ENCODE assay signal across 16 cellular contexts in the genomic region with DNA sequence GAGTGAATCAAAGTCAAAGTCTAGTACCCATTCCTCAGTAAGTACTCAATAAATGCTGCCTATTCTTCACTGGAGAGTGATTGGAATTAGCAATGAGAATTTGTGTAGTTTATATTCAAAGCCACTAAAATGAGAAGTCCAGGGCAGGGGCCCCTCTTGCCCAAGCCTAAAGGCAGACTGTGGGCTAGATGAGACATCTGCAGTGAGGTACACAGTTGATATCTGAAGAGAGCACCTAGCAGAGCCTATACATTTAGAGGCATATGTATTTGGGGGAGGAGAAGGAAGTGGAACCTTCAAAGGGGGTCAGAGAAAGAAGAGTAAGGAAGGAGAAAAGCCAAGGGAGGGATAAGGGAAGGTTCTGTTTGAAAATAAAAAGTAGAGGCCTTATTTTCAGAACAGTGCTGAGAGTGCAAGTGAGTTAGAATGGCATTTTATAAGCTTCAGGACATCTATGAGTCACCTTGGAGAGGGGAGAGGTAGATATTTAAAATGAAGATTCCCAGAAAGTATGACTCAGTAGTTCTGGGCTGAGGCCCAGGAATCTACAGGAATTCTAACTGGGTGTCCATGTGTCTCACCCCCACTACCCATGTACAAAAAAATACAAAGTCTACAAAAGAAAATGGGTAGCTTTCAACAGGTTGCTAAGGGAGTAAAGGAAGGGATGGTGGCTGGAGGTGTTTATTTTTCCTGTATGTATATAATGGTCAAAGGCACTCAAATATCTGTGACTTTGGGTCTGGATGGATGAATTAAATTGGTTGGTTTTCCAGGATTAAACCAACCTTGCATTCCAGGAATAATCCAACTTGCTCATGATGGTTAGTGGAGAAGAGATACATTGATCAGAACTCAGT.
A peak's percentile ranks its signal among the peaks of the same experiment; 100 is the strongest.
DNase-seq lines count a peak whose midpoint lies in the region; ATAC-seq and TF ChIP-seq lines count a peak whose summit lies in the region.
"Had no signal": no experiment of that assay in that cellular context is flagged by ENCODE, and none has a peak within 500 bp of the region (broad histone marks: within the 10 kb centered on the region; RNA-seq: fewer than 3 reads in every experiment).

No MANE protein-coding gene starts in this region.

- no peak overlapping the region for H3K27ac Mint-ChIP-seq in CD8-positive, alpha-beta T cell
- H3K27ac Mint-ChIP-seq: CD4-positive, CD25-positive, alpha-beta regulatory T cell; stimulated activated naive CD8-positive, alpha-beta T cell treated with anti-CD3 and anti-CD28 coated beads, Interleukin-15, amount 100 ng/mL, for 72 hours had no signal

- no peaks in the 10 kb centered on the region for H3K27me3 Mint-ChIP-seq in CD8-positive, alpha-beta T cell (ENCODE audit: low read depth)
- H3K27me3 Mint-ChIP-seq: CD4-positive, CD25-positive, alpha-beta regulatory T cell; stimulated activated naive CD8-positive, alpha-beta T cell treated with anti-CD3 and anti-CD28 coated beads, Interleukin-15, amount 100 ng/mL, for 72 hours had no signal

- no peak for ATAC-seq in CD8-positive, alpha-beta T cell
- no peak for ATAC-seq in GM19397 (IDR thresholded peaks at IDR 0.05; ENCODE audit: unreplicated experiment)
- ATAC-seq: activated T-cell treated with anti-CD3 and anti-CD28 coated beads, Interleukin-2, amount 50 U/mL, for 4 hours; body of pancreas; stimulated activated naive CD8-positive, alpha-beta T cell treated with anti-CD3 and anti-CD28 coated beads, Interleukin-15, amount 100 ng/mL, for 72 hours had no signal

- H3K4me3 Mint-ChIP-seq in CD8-positive, alpha-beta T cell, result no peak overlapping the region
- H3K4me3 Mint-ChIP-seq: activated T-cell treated with anti-CD3 and anti-CD28 coated beads, Interleukin-2, amount 50 U/mL, for 4 hours; CD4-positive, CD25-positive, alpha-beta regulatory T cell; stimulated activated naive CD8-positive, alpha-beta T cell treated with anti-CD3 and anti-CD28 coated beads, Interleukin-15, amount 100 ng/mL, for 72 hours had no signal

- in situ Hi-C loops in astrocyte of the cerebellum (cut with HindIII; ENCODE audit: low sequenced_read_pairs), result no loop called here

- H3K9me3 ChIP-seq in CD8-positive, alpha-beta T cell (ENCODE audit: low read length), result peaks cover 8% of the 10 kb centered on the region
- no peaks in the 10 kb centered on the region for H3K9me3 ChIP-seq in prostate gland

- H3K9me3 Mint-ChIP-seq in CD8-positive, alpha-beta T cell, result peaks cover 12% of the 10 kb centered on the region

- no peak for TF ChIP-seq POLR2A in prostate gland (IDR thresholded peaks at IDR 0.05)

- intact Hi-C loops in CD8-positive, alpha-beta T cell (cut with DNase I, micrococcal nuclease), result no loop called here
- intact Hi-C loops in prostate gland (cut with DNase I), result no loop called here

- no peaks in the 10 kb centered on the region for H3K4me1 Mint-ChIP-seq in CD8-positive, alpha-beta T cell (ENCODE audit: low read depth)
- H3K4me1 Mint-ChIP-seq: CD4-positive, CD25-positive, alpha-beta regulatory T cell; stimulated activated naive CD8-positive, alpha-beta T cell treated with anti-CD3 and anti-CD28 coated beads, Interleukin-15, amount 100 ng/mL, for 72 hours had no signal

- H3K36me3 ChIP-seq in CD8-positive, alpha-beta T cell (ENCODE audit: insufficient read depth, low read length), result no peaks in the 10 kb centered on the region
- H3K36me3 ChIP-seq in prostate gland, result no peaks in the 10 kb centered on the region

- H3K36me3 Mint-ChIP-seq in CD8-positive, alpha-beta T cell, result peaks cover 11% of the 10 kb centered on the region

- H3K4me1 ChIP-seq in CD8-positive, alpha-beta T cell (ENCODE audit: insufficient read depth, low read length), result no peaks in the 10 kb centered on the region
- no peaks in the 10 kb centered on the region for H3K4me1 ChIP-seq in prostate gland (replicated peaks)
- H3K4me1 ChIP-seq: body of pancreas had no signal

- H3K4me3 ChIP-seq in astrocyte of the cerebellum (ENCODE audit: low read depth, low read length), result no peak overlapping the region
- no peak overlapping the region for H3K4me3 ChIP-seq in CD8-positive, alpha-beta T cell (ENCODE audit: low read depth, low read length)
- no peak overlapping the region for H3K4me3 ChIP-seq in prostate gland
- H3K4me3 ChIP-seq: body of pancreas, SK-N-MC had no signal

- CTCF ChIA-PET in CD8-positive, alpha-beta T cell (lab: Charles Lee), result no interaction called here

- POLR2A ChIA-PET in CD8-positive, alpha-beta T cell (lab: Charles Lee), result interaction anchor here (0.7 kb wide), 1 partner anchor 9 kb away, joined by 4 read pairs; no protein-coding TSS in a partner anchor

- H3K27me3 ChIP-seq in CD8-positive, alpha-beta T cell (ENCODE audit: insufficient read depth, low read length), result no peaks in the 10 kb centered on the region
- no peaks in the 10 kb centered on the region for H3K27me3 ChIP-seq in prostate gland (replicated peaks; ENCODE audit: insufficient read depth)
- H3K27me3 ChIP-seq: body of pancreas had no signal

- no peak overlapping the region for H3K27ac ChIP-seq in CD8-positive, alpha-beta T cell (ENCODE audit: low read depth, low read length)
- H3K27ac ChIP-seq in prostate gland, result no peak overlapping the region
- H3K27ac ChIP-seq: body of pancreas, SK-N-MC had no signal

- no peak for TF ChIP-seq CTCF in astrocyte of the cerebellum (IDR thresholded peaks at IDR 0.05; ENCODE audit: low read depth, low read length, missing control alignments)
- no peak for TF ChIP-seq CTCF in CD8-positive, alpha-beta T cell (IDR thresholded peaks at IDR 0.05)
- no peak for TF ChIP-seq CTCF in prostate gland (IDR thresholded peaks at IDR 0.05)

- DNase-seq in AG08396 (ENCODE audit: low spot score), result peak; percentile 73
- DNase-seq in HS-5 (ENCODE audit: low read depth), result peak; percentile 100
- peak; percentile 73 for DNase-seq in astrocyte of the cerebellum (ENCODE audit: low read depth)
- peak; percentile 81 for DNase-seq in glomerular visceral epithelial cell (ENCODE audit: extremely low spot score)
- DNase-seq in globus pallidus (ENCODE audit: low spot score), result no peak
- no peak for DNase-seq in CD8-positive, alpha-beta T cell
- DNase-seq in prostate gland (ENCODE audit: low spot score), result no peak
- DNase-seq: activated CD4-positive, alpha-beta T cell treated with anti-CD3 and anti-CD28 coated beads for 1 hour; activated T-cell treated with anti-CD3 and anti-CD28 coated beads, Interleukin-2, amount 50 U/mL, for 4 hours; body of pancreas; CD4-positive, CD25-positive, alpha-beta regulatory T cell; KBM-7; NCI-H1930; stimulated activated naive CD8-positive, alpha-beta T cell treated with anti-CD3 and anti-CD28 coated beads, Interleukin-15, amount 100 ng/mL, for 72 hours had no signal

Comparison
In these comparisons a context has a peak if more than half of its experiments do, and no peak if none do; other contexts are left out.
1. DNase-seq: peak in AG08396 (single experiment), HS-5 (single experiment), astrocyte of the cerebellum (single experiment) and glomerular visceral epithelial cell (single experiment); none in globus pallidus (single experiment), CD8-positive, alpha-beta T cell (0 of 7) and prostate gland (single experiment).